1 cellular context compared by ENCODE assay signal in the genomic region with DNA sequence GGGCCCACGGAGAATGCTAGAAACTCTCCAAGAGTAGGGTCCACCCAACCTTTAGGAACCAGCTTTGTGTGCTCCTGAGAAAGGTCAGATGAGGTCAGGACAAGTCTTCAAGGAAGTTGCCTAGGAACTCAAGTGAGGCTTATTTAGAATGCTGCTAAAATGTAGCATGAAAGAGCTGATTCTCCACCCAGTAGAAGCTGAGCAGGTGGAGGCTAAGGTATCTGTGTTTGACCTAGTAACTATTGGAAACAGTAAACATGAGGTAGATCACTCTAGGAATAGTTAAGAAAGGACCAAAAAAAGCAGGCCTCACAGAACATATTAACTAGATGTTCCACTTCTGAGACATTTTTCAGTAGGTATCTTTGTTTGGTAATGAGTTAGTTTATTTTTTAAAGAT.
TF ChIP-seq lines count a peak whose summit lies in the region.

No MANE protein-coding gene starts in this region.

TF ChIP-seq in K562, 482 proteins besides CTCF, POLR2A, EP300 and RAD21:
- TF ChIP-seq RFX1 (IDR thresholded peaks at IDR 0.05) (peak; percentile 25; the same call in 1 of the 2 replicates), NFE2 (IDR thresholded peaks at IDR 0.05; ENCODE audit: low read depth) (no peak)
